Comparison of ENCODE assay signal across 1 cellular context in genomic region chrX:21738950-21739287, GRCh38.
TF ChIP-seq lines count a peak whose summit lies in the region.

No MANE protein-coding gene starts in this region.

TF ChIP-seq in WTC11, 78 proteins besides CTCF, POLR2A, EP300 and RAD21 (continued from another document):
- no peak for TF ChIP-seq ZNF121 (CRISPR knock-in tag; IDR thresholded peaks at IDR 0.05)
- no peak for TF ChIP-seq TEAD4 (CRISPR knock-in tag; IDR thresholded peaks at IDR 0.05)
- TF ChIP-seq SP1 (CRISPR knock-in tag; conservative IDR thresholded peaks at IDR 0.05): no peak
- TF ChIP-seq MYBL2 (CRISPR knock-in tag; IDR thresholded peaks at IDR 0.05): no peak
- TF ChIP-seq ATF3 (CRISPR knock-in tag; conservative IDR thresholded peaks at IDR 0.05): no peak
- TF ChIP-seq, protein P1, sequence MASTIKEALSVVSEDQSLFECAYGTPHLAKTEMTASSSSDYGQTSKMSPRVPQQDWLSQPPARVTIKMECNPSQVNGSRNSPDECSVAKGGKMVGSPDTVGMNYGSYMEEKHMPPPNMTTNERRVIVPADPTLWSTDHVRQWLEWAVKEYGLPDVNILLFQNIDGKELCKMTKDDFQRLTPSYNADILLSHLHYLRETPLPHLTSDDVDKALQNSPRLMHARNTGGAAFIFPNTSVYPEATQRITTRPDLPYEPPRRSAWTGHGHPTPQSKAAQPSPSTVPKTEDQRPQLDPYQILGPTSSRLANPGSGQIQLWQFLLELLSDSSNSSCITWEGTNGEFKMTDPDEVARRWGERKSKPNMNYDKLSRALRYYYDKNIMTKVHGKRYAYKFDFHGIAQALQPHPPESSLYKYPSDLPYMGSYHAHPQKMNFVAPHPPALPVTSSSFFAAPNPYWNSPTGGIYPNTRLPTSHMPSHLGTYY (CRISPR knock-in tag; IDR thresholded peaks at IDR 0.05): no peak
- TF ChIP-seq, protein P2, sequence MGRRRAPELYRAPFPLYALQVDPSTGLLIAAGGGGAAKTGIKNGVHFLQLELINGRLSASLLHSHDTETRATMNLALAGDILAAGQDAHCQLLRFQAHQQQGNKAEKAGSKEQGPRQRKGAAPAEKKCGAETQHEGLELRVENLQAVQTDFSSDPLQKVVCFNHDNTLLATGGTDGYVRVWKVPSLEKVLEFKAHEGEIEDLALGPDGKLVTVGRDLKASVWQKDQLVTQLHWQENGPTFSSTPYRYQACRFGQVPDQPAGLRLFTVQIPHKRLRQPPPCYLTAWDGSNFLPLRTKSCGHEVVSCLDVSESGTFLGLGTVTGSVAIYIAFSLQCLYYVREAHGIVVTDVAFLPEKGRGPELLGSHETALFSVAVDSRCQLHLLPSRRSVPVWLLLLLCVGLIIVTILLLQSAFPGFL (CRISPR knock-in tag; IDR thresholded peaks at IDR 0.05; ENCODE audit: borderline replicate concordance): no peak
- TF ChIP-seq NR2C2 (CRISPR knock-in tag; IDR thresholded peaks at IDR 0.05): no peak
- no peak for TF ChIP-seq ZBTB21 (CRISPR knock-in tag; IDR thresholded peaks at IDR 0.05; ENCODE audit: borderline replicate concordance)
- no peak for TF ChIP-seq GTF2I (CRISPR knock-in tag; conservative IDR thresholded peaks at IDR 0.05)
- no peak for TF ChIP-seq ELF4 (CRISPR knock-in tag; IDR thresholded peaks at IDR 0.05; ENCODE audit: low read depth)
- TF ChIP-seq JAZF1 (CRISPR knock-in tag; IDR thresholded peaks at IDR 0.05): no peak
- TF ChIP-seq AR (CRISPR knock-in tag; IDR thresholded peaks at IDR 0.05): no peak
- TF ChIP-seq JUN (CRISPR knock-in tag; IDR thresholded peaks at IDR 0.05): no peak
TF ChIP-seq in WTC11: peak in this region for 0.
